Comparison of ENCODE assay signal across 25 cellular contexts in the genomic region with DNA sequence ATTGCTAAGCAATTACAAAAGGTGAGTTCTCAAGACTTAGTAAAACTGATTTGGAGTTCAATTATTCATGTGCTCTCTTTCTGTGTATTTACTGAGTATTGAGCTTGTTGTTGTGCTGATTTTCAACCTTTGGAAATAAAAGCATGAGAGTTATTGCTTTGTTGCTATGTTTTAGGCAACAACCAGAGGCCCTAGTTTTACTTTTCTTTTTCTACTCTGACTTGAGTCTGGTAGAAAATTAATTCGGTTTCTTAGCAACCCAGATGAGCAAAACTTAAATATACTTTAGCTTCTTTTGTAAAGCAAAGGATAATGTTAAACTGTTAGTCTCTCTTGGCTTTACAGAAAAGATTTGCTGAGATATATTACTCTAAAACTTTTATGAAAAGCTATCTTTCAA.
DNase-seq lines count a peak whose midpoint lies in the region; ATAC-seq lines count a peak whose summit lies in the region.
"Had no signal": no experiment of that assay in that cellular context is flagged by ENCODE, and none has a peak within 500 bp of the region (broad histone marks: within the 10 kb centered on the region; RNA-seq: fewer than 3 reads in every experiment).

No MANE protein-coding gene starts in this region.

- H3K79me2 ChIP-seq in ACC112 (ENCODE audit: control insufficient read depth, insufficient read depth, low read length, unreplicated experiment) = no peaks in the 10 kb centered on the region

- no peaks in the 10 kb centered on the region for H3K27me3 Mint-ChIP-seq in T-helper 2 cell treated with Interferon-gamma antibody and Interleukin-4, amounts not matched to agents 5 μg/mL and 100 μg/mL, for 36 hours (ENCODE audit: low read depth)
- H3K27me3 Mint-ChIP-seq: activated CD4-positive, alpha-beta memory T cell treated with anti-CD3 and anti-CD28 coated beads for 36 hours; natural killer cell treated with Interleukin-12 subunit alpha and Interleukin-12 subunit beta and Interleukin-15 and Interleukin-18, amount 100 ng/mL, for 72 hours had no signal

- DNase-seq in T-helper 2 cell treated with Interferon-gamma antibody and Interleukin-4, amounts not matched to agents 5 μg/mL and 100 μg/mL, for 36 hours (ENCODE audit: low spot score) = no peak
- no peak for DNase-seq in activated CD4-positive, alpha-beta T cell treated with anti-CD3 and anti-CD28 coated beads, Interleukin-2, amount 50 U/mL, for 1 hour
- no peak for DNase-seq in GM03348 (ENCODE audit: low spot score)
- DNase-seq: 8988T; activated CD4-positive, alpha-beta memory T cell treated with anti-CD3 and anti-CD28 coated beads for 36 hours; activated naive CD4-positive, alpha-beta T cell treated with anti-CD3 and anti-CD28 coated beads for 36 hours; activated T-cell treated with anti-CD3 and anti-CD28 coated beads, Interleukin-2, amount 50 U/mL, for 1 hour; heart left ventricle; islet precursor cell; Karpas-422; mesenchymal stem cell; NCI-H1105 treated with DMSO at 0.1 percent for 48 hours; OCI-M1; psoas muscle; SHP77 treated with DMSO at 0.1 percent for 48 hours had no signal

- no peaks in the 10 kb centered on the region for H3K4me1 ChIP-seq in ACC112 (ENCODE audit: control insufficient read depth, insufficient read depth, low read length, unreplicated experiment)
- H3K4me1 ChIP-seq in ectodermal cell (ENCODE audit: control insufficient read depth, insufficient read depth, low read length) = no peaks in the 10 kb centered on the region
- H3K4me1 ChIP-seq: ascending aorta, BLaER1, heart left ventricle, psoas muscle had no signal

- H3K36me3 ChIP-seq in ACC112 (ENCODE audit: insufficient read depth, low read length) (no peaks in the 10 kb centered on the region), ectodermal cell (ENCODE audit: control insufficient read depth, insufficient read depth, low read length) (no peaks in the 10 kb centered on the region)
- H3K36me3 ChIP-seq: ascending aorta, BLaER1, heart left ventricle, thoracic aorta had no signal

- no peaks in the 10 kb centered on the region for H3K27me3 ChIP-seq in ACC112 (ENCODE audit: insufficient read depth, low read length)
- no peaks in the 10 kb centered on the region for H3K27me3 ChIP-seq in ectodermal cell (ENCODE audit: control insufficient read depth, insufficient read depth, low read length, poor library complexity, severe bottlenecking)
- H3K27me3 ChIP-seq: ascending aorta, BLaER1, heart left ventricle had no signal

- peak overlapping the region; percentile 7 for H2AFZ ChIP-seq in ACC112 (ENCODE audit: low read length, unreplicated experiment)

- no peak overlapping the region for H3K27ac Mint-ChIP-seq in T-helper 2 cell treated with Interferon-gamma antibody and Interleukin-4, amounts not matched to agents 5 μg/mL and 100 μg/mL, for 36 hours
- H3K27ac Mint-ChIP-seq: activated CD4-positive, alpha-beta memory T cell treated with anti-CD3 and anti-CD28 coated beads for 36 hours; activated naive CD4-positive, alpha-beta T cell treated with anti-CD3 and anti-CD28 coated beads for 36 hours; natural killer cell treated with Interleukin-12 subunit alpha and Interleukin-12 subunit beta and Interleukin-15 and Interleukin-18, amount 100 ng/mL, for 72 hours had no signal

- no peaks in the 10 kb centered on the region for H3K9me3 Mint-ChIP-seq in T-helper 2 cell treated with Interferon-gamma antibody and Interleukin-4, amounts not matched to agents 5 μg/mL and 100 μg/mL, for 36 hours
- H3K9me3 Mint-ChIP-seq: activated CD4-positive, alpha-beta memory T cell treated with anti-CD3 and anti-CD28 coated beads for 36 hours; activated naive CD4-positive, alpha-beta T cell treated with anti-CD3 and anti-CD28 coated beads for 36 hours; natural killer cell treated with Interleukin-12 subunit alpha and Interleukin-12 subunit beta and Interleukin-15 and Interleukin-18, amount 100 ng/mL, for 72 hours had no signal

- ATAC-seq in GM21723 (IDR thresholded peaks at IDR 0.05; ENCODE audit: unreplicated experiment) (peak; percentile 66), HG03175 (IDR thresholded peaks at IDR 0.05; ENCODE audit: unreplicated experiment) (peak; percentile 80), GM19328 (IDR thresholded peaks at IDR 0.05; ENCODE audit: unreplicated experiment) (no peak)
- ATAC-seq: heart left ventricle; natural killer cell treated with Interleukin-12 subunit alpha and Interleukin-12 subunit beta and Interleukin-15 and Interleukin-18, amount 100 ng/mL, for 72 hours; psoas muscle had no signal

- no peaks in the 10 kb centered on the region for H3K36me3 Mint-ChIP-seq in T-helper 2 cell treated with Interferon-gamma antibody and Interleukin-4, amounts not matched to agents 5 μg/mL and 100 μg/mL, for 36 hours (ENCODE audit: low read depth)
- H3K36me3 Mint-ChIP-seq: activated CD4-positive, alpha-beta memory T cell treated with anti-CD3 and anti-CD28 coated beads for 36 hours; natural killer cell treated with Interleukin-12 subunit alpha and Interleukin-12 subunit beta and Interleukin-15 and Interleukin-18, amount 100 ng/mL, for 72 hours had no signal

- H3K4me3 Mint-ChIP-seq in T-helper 2 cell treated with Interferon-gamma antibody and Interleukin-4, amounts not matched to agents 5 μg/mL and 100 μg/mL, for 36 hours = no peak overlapping the region
- H3K4me3 Mint-ChIP-seq: activated CD4-positive, alpha-beta memory T cell treated with anti-CD3 and anti-CD28 coated beads for 36 hours; activated naive CD4-positive, alpha-beta T cell treated with anti-CD3 and anti-CD28 coated beads for 36 hours; natural killer cell treated with Interleukin-12 subunit alpha and Interleukin-12 subunit beta and Interleukin-15 and Interleukin-18, amount 100 ng/mL, for 72 hours had no signal

- no peaks in the 10 kb centered on the region for H3K9me3 ChIP-seq in ectodermal cell (ENCODE audit: control insufficient read depth, low read length)
- H3K9me3 ChIP-seq: ascending aorta, BLaER1, heart left ventricle, psoas muscle, thoracic aorta had no signal

- 36% methylated on average over 1 of the region's 1 CpG; no CpG with 5 or more reads in 1 of the 2 experiments for WGBS in ectodermal cell, 2 experiments

- H3K4me3 ChIP-seq in ACC112 (ENCODE audit: low read depth, low read length) = no peak overlapping the region
- no peak overlapping the region for H3K4me3 ChIP-seq in ectodermal cell (ENCODE audit: insufficient read depth, low read depth, low read length)
- H3K4me3 ChIP-seq: ascending aorta, BLaER1, heart left ventricle, psoas muscle, thoracic aorta had no signal

- H3K27ac ChIP-seq in ACC112 (ENCODE audit: low read depth, low read length) (no peak overlapping the region), ectodermal cell (ENCODE audit: insufficient read depth, low read depth, low read length, poor library complexity, severe bottlenecking) (peak overlapping the region; percentile 16)
- H3K27ac ChIP-seq: ascending aorta, BLaER1, heart left ventricle, psoas muscle, thoracic aorta, VCaP had no signal

- no peaks in the 10 kb centered on the region for H3K4me1 Mint-ChIP-seq in T-helper 2 cell treated with Interferon-gamma antibody and Interleukin-4, amounts not matched to agents 5 μg/mL and 100 μg/mL, for 36 hours (ENCODE audit: low read depth)
